8 cellular contexts compared by ENCODE assay signal in the genomic region with DNA sequence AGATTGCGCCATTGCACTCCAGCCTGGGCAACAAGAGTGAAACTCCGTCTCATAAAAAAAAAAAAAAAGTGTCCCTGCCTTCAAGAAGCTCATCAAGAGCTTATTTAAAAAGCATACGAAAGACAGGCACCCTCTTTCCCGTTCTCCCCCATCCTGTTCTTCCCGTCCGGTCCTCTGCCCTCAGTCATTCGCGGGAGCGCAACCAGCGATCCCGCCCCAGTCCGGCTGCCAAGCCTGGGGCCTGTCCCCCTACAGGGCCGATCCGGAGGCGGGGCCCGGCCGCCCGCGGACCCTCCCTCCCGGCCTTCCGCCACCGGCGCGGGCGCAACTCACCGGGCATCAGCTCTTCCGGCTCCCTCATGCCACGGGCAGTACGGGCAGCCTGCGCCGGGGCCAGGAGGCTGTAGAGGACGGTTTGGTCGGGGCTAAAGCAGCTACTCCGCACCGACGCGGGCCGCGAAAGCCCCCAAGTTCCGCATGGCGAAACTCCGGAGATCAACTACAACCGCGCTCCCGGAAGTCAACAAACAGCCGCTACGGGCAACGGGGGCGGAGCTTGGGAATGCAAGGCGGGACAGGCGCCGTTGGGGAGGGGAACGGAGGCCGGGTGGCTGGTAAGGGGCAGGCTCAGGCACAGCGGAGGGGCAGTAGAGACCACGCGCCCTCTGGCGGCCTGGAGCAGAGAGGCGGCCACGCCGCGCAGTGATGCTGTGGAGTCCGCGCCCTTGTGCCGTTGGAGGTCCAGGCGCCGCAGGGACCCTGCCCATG. TPM values are rescaled to one million over a fixed set of nuclear protein-coding genes. Genes with fewer than 3 reads are reported as not detected.
DNase-seq lines count a peak whose midpoint lies in the region; ATAC-seq and TF ChIP-seq lines count a peak whose summit lies in the region.

A gene with protein sequence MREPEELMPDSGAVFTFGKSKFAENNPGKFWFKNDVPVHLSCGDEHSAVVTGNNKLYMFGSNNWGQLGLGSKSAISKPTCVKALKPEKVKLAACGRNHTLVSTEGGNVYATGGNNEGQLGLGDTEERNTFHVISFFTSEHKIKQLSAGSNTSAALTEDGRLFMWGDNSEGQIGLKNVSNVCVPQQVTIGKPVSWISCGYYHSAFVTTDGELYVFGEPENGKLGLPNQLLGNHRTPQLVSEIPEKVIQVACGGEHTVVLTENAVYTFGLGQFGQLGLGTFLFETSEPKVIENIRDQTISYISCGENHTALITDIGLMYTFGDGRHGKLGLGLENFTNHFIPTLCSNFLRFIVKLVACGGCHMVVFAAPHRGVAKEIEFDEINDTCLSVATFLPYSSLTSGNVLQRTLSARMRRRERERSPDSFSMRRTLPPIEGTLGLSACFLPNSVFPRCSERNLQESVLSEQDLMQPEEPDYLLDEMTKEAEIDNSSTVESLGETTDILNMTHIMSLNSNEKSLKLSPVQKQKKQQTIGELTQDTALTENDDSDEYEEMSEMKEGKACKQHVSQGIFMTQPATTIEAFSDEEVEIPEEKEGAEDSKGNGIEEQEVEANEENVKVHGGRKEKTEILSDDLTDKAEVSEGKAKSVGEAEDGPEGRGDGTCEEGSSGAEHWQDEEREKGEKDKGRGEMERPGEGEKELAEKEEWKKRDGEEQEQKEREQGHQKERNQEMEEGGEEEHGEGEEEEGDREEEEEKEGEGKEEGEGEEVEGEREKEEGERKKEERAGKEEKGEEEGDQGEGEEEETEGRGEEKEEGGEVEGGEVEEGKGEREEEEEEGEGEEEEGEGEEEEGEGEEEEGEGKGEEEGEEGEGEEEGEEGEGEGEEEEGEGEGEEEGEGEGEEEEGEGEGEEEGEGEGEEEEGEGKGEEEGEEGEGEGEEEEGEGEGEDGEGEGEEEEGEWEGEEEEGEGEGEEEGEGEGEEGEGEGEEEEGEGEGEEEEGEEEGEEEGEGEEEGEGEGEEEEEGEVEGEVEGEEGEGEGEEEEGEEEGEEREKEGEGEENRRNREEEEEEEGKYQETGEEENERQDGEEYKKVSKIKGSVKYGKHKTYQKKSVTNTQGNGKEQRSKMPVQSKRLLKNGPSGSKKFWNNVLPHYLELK (minus strand): TSS at position 503 of the 768 bp plus-strand sequence. CDS start 142 bp downstream, at position 361.

- TF ChIP-seq CTCF in GM23338 (conservative IDR thresholded peaks at IDR 0.05; ENCODE audit: low read depth in 2 of 2) = peak; percentile 47 to 81
- TF ChIP-seq CTCF in fibroblast of mammary gland (conservative IDR thresholded peaks at IDR 0.05; ENCODE audit: control insufficient read depth, insufficient read depth, low read depth, low read length) = peak; percentile 62
- TF ChIP-seq CTCF in natural killer cell (IDR thresholded peaks at IDR 0.05) = peak; percentile 77

- peak within 1 kb of the TSS; percentile 63; the same call in 1 of the 2 replicates for H3K27ac ChIP-seq in GM23338 (ENCODE audit: low read depth)

- H3K4me3 Mint-ChIP-seq in GM23338 (peak within 1 kb of the TSS; percentile 91), natural killer cell (peak within 1 kb of the TSS; percentile 91)
- peak within 1 kb of the TSS; percentile 86 for H3K4me3 Mint-ChIP-seq in activated T-helper 17 cell treated with anti-CD3 and anti-CD28 coated beads, Interleukin-2, amount 50 U/mL, for 72 hours

- H3K36me3 Mint-ChIP-seq in GM23338 (ENCODE audit: low read depth) (no peaks in the 10 kb centered on the region), natural killer cell (no peaks in the 10 kb centered on the region)
- H3K36me3 Mint-ChIP-seq in activated T-helper 17 cell treated with anti-CD3 and anti-CD28 coated beads, Interleukin-2, amount 50 U/mL, for 72 hours (ENCODE audit: low read depth) = no peaks in the 10 kb centered on the region

- H3F3A ChIP-seq in GM23338 (replicated peaks; ENCODE audit: low read depth) = no peaks in the 10 kb centered on the region

- peaks cover 5% of the 10 kb centered on the region; the same call in 1 of the 2 replicates for H3K79me2 ChIP-seq in GM23338 (replicated peaks; ENCODE audit: insufficient read depth)

- H3K4me1 ChIP-seq in GM23338 (ENCODE audit: insufficient read depth) = no peaks in the 10 kb centered on the region

- no peaks in the 10 kb centered on the region for H3K9me2 ChIP-seq in GM23338 (ENCODE audit: insufficient read depth)

- H3K4me1 Mint-ChIP-seq in GM23338 (peaks cover 6% of the 10 kb centered on the region; the same call in 2 of the 3 replicates), natural killer cell (peaks cover 17 to 35% of the 10 kb centered on the region in 2 donors)
- H3K4me1 Mint-ChIP-seq in activated T-helper 17 cell treated with anti-CD3 and anti-CD28 coated beads, Interleukin-2, amount 50 U/mL, for 72 hours = no peaks in the 10 kb centered on the region

- intact Hi-C loops in natural killer cell (cut with micrococcal nuclease) = no loop called here

- ATAC-seq in GM23338 (peak; percentile 96), natural killer cell (peak; percentile 94 to 99 (median 96))
- ATAC-seq in activated T-helper 17 cell treated with anti-CD3 and anti-CD28 coated beads, Interleukin-2, amount 50 U/mL, for 72 hours (replicated peaks) = peak; percentile 95

- H3K4me3 ChIP-seq in GM23338 (peak within 1 kb of the TSS; percentile 71), fibroblast of mammary gland (ENCODE audit: control insufficient read depth, low read depth, low read length) (peak within 1 kb of the TSS; percentile 57)

- H3K27me3 Mint-ChIP-seq in GM23338 (ENCODE audit: insufficient read depth, low read depth, poor library complexity) = peaks cover 2% of the 10 kb centered on the region
- H3K27me3 Mint-ChIP-seq in activated T-helper 17 cell treated with anti-CD3 and anti-CD28 coated beads, Interleukin-2, amount 50 U/mL, for 72 hours = no peaks in the 10 kb centered on the region
- H3K27me3 Mint-ChIP-seq in natural killer cell (ENCODE audit: low read depth in 2 of 2) = no peaks in the 10 kb centered on the region

- DNase-seq in EH (ENCODE audit: low read depth) (peak; percentile 92), GM23338 (ENCODE audit: low spot score) (peak; percentile 91), Kasumi-1 (lab: John Stamatoyannopoulos, UW) (peak; percentile 80 to 89), RKO (ENCODE audit: low spot score) (peak; percentile 89), fibroblast of mammary gland (ENCODE audit: low read depth) (peak; percentile 92), natural killer cell (peak; percentile 87)
- peak; percentile 80 to 89 (median 86) for DNase-seq in stimulated activated naive CD4-positive, alpha-beta T cell (lab: John Stamatoyannopoulos, UW)

- H3K36me3 ChIP-seq in GM23338 (ENCODE audit: insufficient read depth) = no peaks in the 10 kb centered on the region

- no peaks in the 10 kb centered on the region for H4K20me1 ChIP-seq in GM23338 (replicated peaks; ENCODE audit: insufficient read depth)

- H3K9me3 Mint-ChIP-seq in GM23338 = no peaks in the 10 kb centered on the region
- no peaks in the 10 kb centered on the region for H3K9me3 Mint-ChIP-seq in activated T-helper 17 cell treated with anti-CD3 and anti-CD28 coated beads, Interleukin-2, amount 50 U/mL, for 72 hours
- H3K9me3 Mint-ChIP-seq in natural killer cell = no peaks in the 10 kb centered on the region

- H2AFZ ChIP-seq in GM23338 = 0 out of 2 replicates have a peak within 1 kb of the TSS, but pooled peaks have one; percentile 84

- H3K27ac Mint-ChIP-seq in GM23338 (peak within 1 kb of the TSS; percentile 95), natural killer cell (peak within 1 kb of the TSS; percentile 91 to 98)
- H3K27ac Mint-ChIP-seq in activated T-helper 17 cell treated with anti-CD3 and anti-CD28 coated beads, Interleukin-2, amount 50 U/mL, for 72 hours = peak within 1 kb of the TSS; percentile 97

- peak within 1 kb of the TSS; percentile 79 for H3K4me2 ChIP-seq in GM23338

- H3K27me3 ChIP-seq in GM23338 (ENCODE audit: insufficient read depth) = no peaks in the 10 kb centered on the region

TF ChIP-seq in GM23338, 12 proteins besides CTCF, POLR2A, EP300 and RAD21 (continues in another document):
- TF ChIP-seq EZH2phosphoT487 (IDR thresholded peaks at IDR 0.05; ENCODE audit: unreplicated experiment) = no peak
- no peak for TF ChIP-seq STAT1 (IDR thresholded peaks at IDR 0.05; ENCODE audit: unreplicated experiment)
- no peak for TF ChIP-seq ZNF114 (CRISPR knock-in tag; IDR thresholded peaks at IDR 0.05)
- TF ChIP-seq, protein P1, sequence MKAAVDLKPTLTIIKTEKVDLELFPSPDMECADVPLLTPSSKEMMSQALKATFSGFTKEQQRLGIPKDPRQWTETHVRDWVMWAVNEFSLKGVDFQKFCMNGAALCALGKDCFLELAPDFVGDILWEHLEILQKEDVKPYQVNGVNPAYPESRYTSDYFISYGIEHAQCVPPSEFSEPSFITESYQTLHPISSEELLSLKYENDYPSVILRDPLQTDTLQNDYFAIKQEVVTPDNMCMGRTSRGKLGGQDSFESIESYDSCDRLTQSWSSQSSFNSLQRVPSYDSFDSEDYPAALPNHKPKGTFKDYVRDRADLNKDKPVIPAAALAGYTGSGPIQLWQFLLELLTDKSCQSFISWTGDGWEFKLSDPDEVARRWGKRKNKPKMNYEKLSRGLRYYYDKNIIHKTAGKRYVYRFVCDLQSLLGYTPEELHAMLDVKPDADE (IDR thresholded peaks at IDR 0.05) = no peak
- peak; percentile 60; the same call in 1 of the 2 replicates for TF ChIP-seq CREB1 (CRISPR knock-in tag; IDR thresholded peaks at IDR 0.05; ENCODE audit: low read depth)

RNA-seq across cellular contexts. Expression of the gene that starts here (rescaled TPM):
- 19.6 and 36.3 TPM in 2 replicates for total RNA-seq in GM23338 (2014; rRNA removed; shearing (Covaris generic))
- polyA plus RNA-seq in GM23338 (2016; fragmentation: Nextera tagmentation; extraction: Ambion mirVana) = 7.4 and 9.0 TPM in 2 replicates
- total RNA-seq in activated T-helper 17 cell treated with anti-CD3 and anti-CD28 coated beads, Interleukin-2, amount 50 U/mL, for 72 hours = 1 to 10 TPM; 3.5 to 7.5 TPM
- total RNA-seq in natural killer cell = 10 to 100 TPM; 20.8 to 33.7 (median 29.0) TPM

Comparison
In these comparisons a context has a peak if more than half of its experiments do, and no peak if none do; other contexts are left out.
1. Peak in every context shown above with its lines: DNase-seq, ATAC-seq, H3K4me3 ChIP-seq and H3K27ac ChIP-seq.